In the genomic region with DNA sequence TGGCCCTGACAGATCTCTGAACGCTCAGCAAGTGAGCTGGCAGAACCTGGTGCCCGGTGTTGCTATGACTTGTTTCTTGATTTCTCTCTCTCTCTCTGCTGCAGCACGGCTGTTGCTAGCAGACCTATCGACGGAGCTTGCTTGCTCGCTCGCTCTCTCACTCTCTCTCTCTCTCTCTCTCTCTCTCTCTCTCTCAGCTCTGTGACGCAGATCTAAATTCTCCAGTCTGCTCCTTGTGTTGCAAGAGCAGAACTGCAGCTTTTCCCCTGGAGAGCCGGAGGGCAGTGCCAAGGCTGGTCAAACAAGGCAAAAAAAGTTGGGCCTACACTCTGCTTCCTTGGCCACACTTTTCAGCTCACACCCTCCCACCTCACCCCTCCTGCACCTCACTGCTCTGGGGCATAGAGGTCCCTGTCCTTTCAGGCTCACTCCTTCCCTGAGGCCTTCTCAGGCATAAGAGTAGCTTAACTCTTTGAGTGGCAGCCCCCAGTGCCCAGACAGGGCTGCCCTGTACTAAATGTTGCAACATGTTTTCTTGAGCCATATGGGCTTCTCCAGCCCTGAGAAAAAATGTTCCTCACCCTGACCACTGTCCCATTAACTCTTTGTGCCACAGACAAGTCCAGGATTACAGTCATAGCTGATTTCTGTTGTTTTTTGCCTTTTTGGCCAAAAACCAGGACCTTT, we compare ENCODE assay signal across 7 cellular contexts.
A peak's percentile ranks its signal among the peaks of the same experiment; 100 is the strongest.
DNase-seq lines count a peak whose midpoint lies in the region; ATAC-seq and TF ChIP-seq lines count a peak whose summit lies in the region.

No MANE protein-coding gene starts in this region.

- peak overlapping the region; percentile 22 for H2AFZ ChIP-seq in osteoblast (ENCODE audit: low read length)

- peaks cover 0 to 36% of the 10 kb centered on the region in 2 donors for H3K36me3 Mint-ChIP-seq in activated naive CD4-positive, alpha-beta T cell treated with anti-CD3 and anti-CD28 coated beads, Interleukin-2, amount 50 U/mL, for 72 hours

- TF ChIP-seq POLR2A in GM18505 (IDR thresholded peaks at IDR 0.05; ENCODE audit: borderline replicate concordance, extremely low read depth, insufficient read depth, insufficient read length), result peak; percentile 75
- peak; percentile 39 to 95 for TF ChIP-seq POLR2A in thyroid gland (IDR thresholded peaks at IDR 0.05)

- peaks cover 6% of the 10 kb centered on the region for H4K20me1 ChIP-seq in osteoblast (ENCODE audit: insufficient read depth, low read length)

- no peaks in the 10 kb centered on the region for H3K27me3 ChIP-seq in osteoblast (ENCODE audit: insufficient read depth, low read length)
- H3K27me3 ChIP-seq in thyroid gland, result no peaks in the 10 kb centered on the region

- TF ChIP-seq CTCF in osteoblast (IDR thresholded peaks at IDR 0.05; ENCODE audit: extremely low read depth, low read depth, low read length) (peak; percentile 59), thyroid gland (IDR thresholded peaks at IDR 0.05) (peak in 5 of 6 experiments; percentile 22 to 100 (median 93))

- H3K36me3 ChIP-seq in osteoblast (ENCODE audit: insufficient read depth, low read length) (no peaks in the 10 kb centered on the region), thyroid gland (peaks cover 0 to 7% of the 10 kb centered on the region in 2 donors)

- peak overlapping the region; percentile 94 to 97 for H3K27ac Mint-ChIP-seq in activated naive CD4-positive, alpha-beta T cell treated with anti-CD3 and anti-CD28 coated beads, Interleukin-2, amount 50 U/mL, for 72 hours

- no peaks in the 10 kb centered on the region for H3K9me3 Mint-ChIP-seq in activated naive CD4-positive, alpha-beta T cell treated with anti-CD3 and anti-CD28 coated beads, Interleukin-2, amount 50 U/mL, for 72 hours

- H3K4me1 ChIP-seq in osteoblast (ENCODE audit: insufficient read depth, low read length), result peaks cover 40% of the 10 kb centered on the region
- peaks cover 78 to 80% of the 10 kb centered on the region in 2 donors for H3K4me1 ChIP-seq in thyroid gland

- no peaks in the 10 kb centered on the region for H3K9me3 ChIP-seq in osteoblast (ENCODE audit: low read depth, low read length)
- no peaks in the 10 kb centered on the region for H3K9me3 ChIP-seq in thyroid gland

- peak overlapping the region; percentile 57 for H3K4me3 ChIP-seq in osteoblast (ENCODE audit: insufficient read depth, low read length)
- H3K4me3 ChIP-seq in thyroid gland (replicated peaks in 1 of 3), result peak overlapping the region in 2 of 3 donors; percentile 51 to 98

- intact Hi-C loops in thyroid gland (cut with DNase I), result no loop called here

- peak; percentile 32 for ATAC-seq in GM18505 (IDR thresholded peaks at IDR 0.05; ENCODE audit: unreplicated experiment)
- peak; percentile 21 for ATAC-seq in HG03060 (IDR thresholded peaks at IDR 0.05; ENCODE audit: low read depth, unreplicated experiment)
- ATAC-seq in activated naive CD4-positive, alpha-beta T cell treated with anti-CD3 and anti-CD28 coated beads, Interleukin-2, amount 50 U/mL, for 72 hours, result peak; percentile 60 to 75

- H3K4me2 ChIP-seq in osteoblast (ENCODE audit: insufficient read depth, low read length), result peak overlapping the region; percentile 79

- WGBS in thyroid gland, 2 donors, result 1% methylated on average over 9 of the region's 9 CpGs

- DNase-seq in SHP77 treated with DMSO at 0.1 percent for 48 hours (lab: John Stamatoyannopoulos, UW) (peak; percentile 48), germinal center (ENCODE audit: low spot score) (peak; percentile 63), osteoblast (ENCODE audit: insufficient read length, low spot score, missing footprints) (peak; percentile 99), thyroid gland (peak; percentile 90 to 93)
- peak; percentile 66 to 81 for DNase-seq in activated naive CD4-positive, alpha-beta T cell treated with anti-CD3 and anti-CD28 coated beads, Interleukin-2, amount 50 U/mL, for 72 hours (ENCODE audit: low spot score in 2 of 2)

- peaks cover 59% of the 10 kb centered on the region for H3K79me2 ChIP-seq in osteoblast (ENCODE audit: insufficient read depth, low read length)

- peak overlapping the region; percentile 83 for H3K27ac ChIP-seq in osteoblast (ENCODE audit: low read depth, low read length)
- peak overlapping the region; percentile 97 to 100 (median 99) for H3K27ac ChIP-seq in thyroid gland

Comparison
In these comparisons a context has a peak if more than half of its experiments do, and no peak if none do; other contexts are left out.
1. Peak in every context shown above with its lines: DNase-seq, ATAC-seq, H3K4me3 ChIP-seq and H3K27ac ChIP-seq.
2. DNase-seq: peak in every context shown above with its lines; median percentile 99 in osteoblast; 92 in thyroid gland; 74 in activated naive CD4-positive, alpha-beta T cell treated with anti-CD3 and anti-CD28 coated beads, Interleukin-2, amount 50 U/mL, for 72 hours; 63 in germinal center; 48 in SHP77 treated with DMSO at 0.1 percent for 48 hours.